In genomic region chr11:107482234-107482633, GRCh38 we compare ENCODE assay signal across 27 cellular contexts.
"Had no signal": no experiment of that assay in that cellular context is flagged by ENCODE, and none has a peak within 500 bp of the region (broad histone marks: within the 10 kb centered on the region; RNA-seq: fewer than 3 reads in every experiment).

No MANE protein-coding gene starts in this region.

- ATAC-seq: activated CD4-positive, alpha-beta T cell treated with anti-CD3 and anti-CD28 coated beads for 36 hours; activated CD4-positive, CD25-positive, alpha-beta regulatory T cell treated with anti-CD3 and anti-CD28 coated beads, Interleukin-2, amount 50 U/mL, for 24 hours; activated CD8-positive, alpha-beta T cell treated with anti-CD3 and anti-CD28 coated beads, Interleukin-2, amount 10 ng/mL, durations not matched to agents 7 days and 5 days; body of pancreas; Panc1; WTC11 had no signal

- H3K4me2 ChIP-seq: KMS-11, SK-N-SH had no signal

- DNase-seq: activated CD4-positive, alpha-beta T cell treated with anti-CD3 and anti-CD28 coated beads for 36 hours; activated CD4-positive, alpha-beta T cell treated with anti-CD3 and anti-CD28 coated beads, Interleukin-2, amount 10 ng/mL, durations not matched to agents 7 days and 5 days; activated CD4-positive, alpha-beta T cell treated with anti-CD3 and anti-CD28 coated beads, Interleukin-2, amount 50 U/mL, for 48 hours; activated CD8-positive, alpha-beta T cell treated with anti-CD3 and anti-CD28 coated beads, Interleukin-2, amount 10 ng/mL, durations not matched to agents 7 days and 5 days; activated gamma-delta T cell; activated naive CD4-positive, alpha-beta T cell treated with Interleukin-2 at 50 U/mL for 16 hours; activated naive CD8-positive, alpha-beta T cell treated with anti-CD3 and anti-CD28 coated beads, Interleukin-2, amount 10 ng/mL, durations not matched to agents 7 days and 5 days; activated T-cell treated with anti-CD3 and anti-CD28 coated beads, Interleukin-2, amount 50 U/mL, for 24 hours; amygdala; body of pancreas; NCI-H1092 treated with DMSO at 0.1 percent for 48 hours; NCI-H1436 treated with DMSO at 0.1 percent for 48 hours; NCI-H1694 treated with DMSO at 0.1 percent for 48 hours; NCI-H2029; NCI-H345; NCI-H524 treated with DMSO at 0.1 percent for 48 hours; SHP77 treated with DMSO at 0.1 percent for 48 hours; SK-N-SH had no signal

- H3K9ac ChIP-seq: KMS-11, SK-N-SH had no signal

- H3K27me3 ChIP-seq: body of pancreas, SJSA1 had no signal

- H3K4me3 ChIP-seq: body of pancreas, breast epithelium, coronary artery, SJSA1 had no signal

- H3K36me3 ChIP-seq: breast epithelium, SJSA1 had no signal

- FAIRE-seq: astrocyte, TTC549 had no signal

- H3K27ac ChIP-seq: body of pancreas, breast epithelium, coronary artery, KMS-11, SJSA1 had no signal

- H3K4me1 ChIP-seq: body of pancreas, breast epithelium, SJSA1 had no signal

- H3K9me3 ChIP-seq: body of pancreas, breast epithelium, SJSA1, SK-N-SH had no signal
